In genomic region chr10:5818894-5819293, GRCh38 we compare ENCODE assay signal across 14 cellular contexts. TPM values are rescaled to one million over a fixed set of nuclear protein-coding genes. Genes with fewer than 3 reads are reported as not detected.
DNase-seq lines count a peak whose midpoint lies in the region; ATAC-seq and TF ChIP-seq lines count a peak whose summit lies in the region.
"Had no signal": no experiment of that assay in that cellular context is flagged by ENCODE, and none has a peak within 500 bp of the region (broad histone marks: within the 10 kb centered on the region; RNA-seq: fewer than 3 reads in every experiment).

No MANE protein-coding gene starts in this region.

- no peak for TF ChIP-seq POLR2A in esophagus squamous epithelium (IDR thresholded peaks at IDR 0.05)

- H3K4me3 ChIP-seq in esophagus squamous epithelium = no peak overlapping the region
- H3K4me3 ChIP-seq: smooth muscle cell, uterus had no signal

- peak; percentile 58 for DNase-seq in CD1c-positive myeloid dendritic cell (ENCODE audit: extremely low spot score)
- DNase-seq in germinal center (ENCODE audit: low spot score) = peak; percentile 46
- no peak for DNase-seq in cerebellar cortex (ENCODE audit: low spot score)
- DNase-seq in SKM-1 treated with dmso at 0.1 percent for 144 hours (lab: John Stamatoyannopoulos, UW; ENCODE audit: unreplicated experiment) = no peak
- no peak for DNase-seq in esophagus squamous epithelium (lab: John Stamatoyannopoulos, UW)
- DNase-seq: activated CD4-positive, alpha-beta T cell treated with anti-CD3 and anti-CD28 coated beads, Interleukin-2, amount 50 U/mL, for 4 hours; NCI-H2081; uterus had no signal

- intact Hi-C loops in esophagus squamous epithelium (cut with DNase I) = no loop called here

- no peak overlapping the region for H3K27ac ChIP-seq in esophagus squamous epithelium
- H3K27ac ChIP-seq: uterus had no signal

- H3K9me3 ChIP-seq in esophagus squamous epithelium = no peaks in the 10 kb centered on the region
- H3K9me3 ChIP-seq: uterus had no signal

- H3K36me3 ChIP-seq in esophagus squamous epithelium = no peaks in the 10 kb centered on the region
- H3K36me3 ChIP-seq: uterus had no signal

- WGBS in esophagus squamous epithelium, 2 donors = 84 to 86% methylated on average over 6 of the region's 6 CpGs

- H3K27me3 ChIP-seq in esophagus squamous epithelium = no peaks in the 10 kb centered on the region
- H3K27me3 ChIP-seq: uterus had no signal

- peaks cover 4 to 12% (median 8%) of the 10 kb centered on the region in 3 donors for H3K4me1 ChIP-seq in esophagus squamous epithelium

- ATAC-seq in GM19397 (IDR thresholded peaks at IDR 0.05; ENCODE audit: unreplicated experiment) (peak; percentile 31), HG03095 (IDR thresholded peaks at IDR 0.05; ENCODE audit: unreplicated experiment) (peak; percentile 42), GM19324 (IDR thresholded peaks at IDR 0.05; ENCODE audit: low FRiP score, unreplicated experiment) (no peak)
- ATAC-seq: activated naive CD4-positive, alpha-beta T cell treated with anti-CD3 and anti-CD28 coated beads, Interleukin-2, amount 50 U/mL, for 72 hours; naive thymus-derived CD8-positive, alpha-beta T cell had no signal

- TF ChIP-seq CTCF in esophagus squamous epithelium (IDR thresholded peaks at IDR 0.05) = no peak

RNA-seq across cellular contexts. Expression of gene GDI2, which starts 5.7 kb away (rescaled TPM):
- 100 to 1,000 TPM; 153 to 299 (median 257) TPM for total RNA-seq in esophagus squamous epithelium

Comparison
In these comparisons a context has a peak if more than half of its experiments do, and no peak if none do; other contexts are left out.
1. DNase-seq: peak in CD1c-positive myeloid dendritic cell (single experiment) and germinal center (single experiment); none in cerebellar cortex (single experiment), SKM-1 treated with dmso at 0.1 percent for 144 hours (single experiment) and esophagus squamous epithelium (single experiment).